29 cellular contexts compared by ENCODE assay signal in genomic region chr2:174066871-174067270, GRCh38.
"Had no signal": no experiment of that assay in that cellular context is flagged by ENCODE, and none has a peak within 500 bp of the region (broad histone marks: within the 10 kb centered on the region; RNA-seq: fewer than 3 reads in every experiment).

No MANE protein-coding gene starts in this region.

- H3K27ac ChIP-seq: adrenal gland, SJSA1 had no signal

- H3K27ac Mint-ChIP-seq: activated B cell treated with CpG ODN at 0.5 μM for 24 hours; activated CD4-positive, alpha-beta memory T cell treated with anti-CD3 and anti-CD28 coated beads, Interleukin-2, amount 10 ng/mL, durations not matched to agents 7 days and 5 days; activated CD4-positive, alpha-beta T cell treated with anti-CD3 and anti-CD28 coated beads, Interleukin-2, amount 10 ng/mL, durations not matched to agents 7 days and 5 days; activated naive CD4-positive, alpha-beta T cell treated with anti-CD3 and anti-CD28 coated beads for 36 hours; activated naive CD8-positive, alpha-beta T cell treated with anti-CD3 and anti-CD28 coated beads, Interleukin-2, amount 10 ng/mL, durations not matched to agents 7 days and 5 days; activated T-helper 17 cell treated with anti-CD3 and anti-CD28 coated beads, Interleukin-2, amount 50 U/mL, for 72 hours; T-helper 1 cell treated with Interleukin-12 subunit alpha and Interleukin-12 subunit beta and Interleukin-4 antibody, amounts not matched to agents 30 μg/mL and 1 μg/mL, for 36 hours had no signal

- H3K36me3 Mint-ChIP-seq: activated naive CD8-positive, alpha-beta T cell treated with anti-CD3 and anti-CD28 coated beads, Interleukin-2, amount 10 ng/mL, durations not matched to agents 7 days and 5 days had no signal

- H3K4me3 Mint-ChIP-seq: activated B cell treated with CpG ODN at 0.5 μM for 24 hours; activated CD4-positive, alpha-beta memory T cell treated with anti-CD3 and anti-CD28 coated beads, Interleukin-2, amount 10 ng/mL, durations not matched to agents 7 days and 5 days; activated CD4-positive, alpha-beta T cell treated with anti-CD3 and anti-CD28 coated beads, Interleukin-2, amount 10 ng/mL, durations not matched to agents 7 days and 5 days; activated naive CD4-positive, alpha-beta T cell treated with anti-CD3 and anti-CD28 coated beads for 36 hours; activated naive CD8-positive, alpha-beta T cell treated with anti-CD3 and anti-CD28 coated beads, Interleukin-2, amount 10 ng/mL, durations not matched to agents 7 days and 5 days; activated T-helper 17 cell treated with anti-CD3 and anti-CD28 coated beads, Interleukin-2, amount 50 U/mL, for 72 hours; T-helper 1 cell treated with Interleukin-12 subunit alpha and Interleukin-12 subunit beta and Interleukin-4 antibody, amounts not matched to agents 30 μg/mL and 1 μg/mL, for 36 hours had no signal

- H3K9me3 Mint-ChIP-seq: activated B cell treated with CpG ODN at 0.5 μM for 24 hours; activated CD4-positive, alpha-beta memory T cell treated with anti-CD3 and anti-CD28 coated beads, Interleukin-2, amount 10 ng/mL, durations not matched to agents 7 days and 5 days; activated CD4-positive, alpha-beta T cell treated with anti-CD3 and anti-CD28 coated beads, Interleukin-2, amount 10 ng/mL, durations not matched to agents 7 days and 5 days; activated naive CD4-positive, alpha-beta T cell treated with anti-CD3 and anti-CD28 coated beads for 36 hours; activated naive CD8-positive, alpha-beta T cell treated with anti-CD3 and anti-CD28 coated beads, Interleukin-2, amount 10 ng/mL, durations not matched to agents 7 days and 5 days; activated T-helper 17 cell treated with anti-CD3 and anti-CD28 coated beads, Interleukin-2, amount 50 U/mL, for 72 hours; T-helper 1 cell treated with Interleukin-12 subunit alpha and Interleukin-12 subunit beta and Interleukin-4 antibody, amounts not matched to agents 30 μg/mL and 1 μg/mL, for 36 hours had no signal

- ATAC-seq: activated T-helper 17 cell treated with anti-CD3 and anti-CD28 coated beads, Interleukin-2, amount 50 U/mL, for 72 hours; Panc1; SK-N-SH treated with all-trans-retinoic acid at 6 μM for 48 hours had no signal

- H3K4me1 Mint-ChIP-seq: activated CD4-positive, alpha-beta memory T cell treated with anti-CD3 and anti-CD28 coated beads, Interleukin-2, amount 10 ng/mL, durations not matched to agents 7 days and 5 days; activated CD4-positive, alpha-beta T cell treated with anti-CD3 and anti-CD28 coated beads, Interleukin-2, amount 10 ng/mL, durations not matched to agents 7 days and 5 days; activated naive CD8-positive, alpha-beta T cell treated with anti-CD3 and anti-CD28 coated beads, Interleukin-2, amount 10 ng/mL, durations not matched to agents 7 days and 5 days; activated T-helper 17 cell treated with anti-CD3 and anti-CD28 coated beads, Interleukin-2, amount 50 U/mL, for 72 hours had no signal

- DNase-seq: activated B cell treated with CpG ODN at 0.5 μM for 24 hours; activated CD4-positive, alpha-beta memory T cell treated with anti-CD3 and anti-CD28 coated beads, Interleukin-2, amount 10 ng/mL, durations not matched to agents 7 days and 5 days; activated CD4-positive, alpha-beta T cell treated with anti-CD3 and anti-CD28 coated beads for 1 hour; activated CD4-positive, alpha-beta T cell treated with anti-CD3 and anti-CD28 coated beads, Interleukin-2, amount 10 ng/mL, durations not matched to agents 7 days and 5 days; activated gamma-delta T cell; activated naive CD4-positive, alpha-beta T cell treated with anti-CD3 and anti-CD28 coated beads for 36 hours; activated naive CD8-positive, alpha-beta T cell treated with anti-CD3 and anti-CD28 coated beads, Interleukin-2, amount 10 ng/mL, durations not matched to agents 7 days and 5 days; activated T-cell treated with anti-CD3 and anti-CD28 coated beads for 4 hours; activated T-cell treated with anti-CD3 and anti-CD28 coated beads, Interleukin-2, amount 50 U/mL, for 48 hours; adrenal gland; anterior cingulate cortex; cerebellar nuclear complex; KG1; MG63; MV-4-11; NCI-H1105; NCI-H1436 treated with DMSO at 0.1 percent for 48 hours; NCI-H187; NCI-H2081; NCI-H510A treated with DMSO at 0.1 percent for 48 hours; NCI-H69; NK-92 treated with Interleukin-12 subunit alpha and Interleukin-12 subunit beta, amount 100 ng/mL, for 24 hours; OCI-M1; SHP77 had no signal

- H3K4me3 ChIP-seq: adrenal gland, MG63, SJSA1 had no signal

- H3K36me3 ChIP-seq: adrenal gland, MG63, SJSA1 had no signal

- H3K4me1 ChIP-seq: adrenal gland, SJSA1 had no signal

- H3K27me3 ChIP-seq: adrenal gland, MG63, SJSA1 had no signal

- H3K9me3 ChIP-seq: adrenal gland, MG63, SJSA1 had no signal
